ENCODE assay signal across 1 cellular context in the genomic region with DNA sequence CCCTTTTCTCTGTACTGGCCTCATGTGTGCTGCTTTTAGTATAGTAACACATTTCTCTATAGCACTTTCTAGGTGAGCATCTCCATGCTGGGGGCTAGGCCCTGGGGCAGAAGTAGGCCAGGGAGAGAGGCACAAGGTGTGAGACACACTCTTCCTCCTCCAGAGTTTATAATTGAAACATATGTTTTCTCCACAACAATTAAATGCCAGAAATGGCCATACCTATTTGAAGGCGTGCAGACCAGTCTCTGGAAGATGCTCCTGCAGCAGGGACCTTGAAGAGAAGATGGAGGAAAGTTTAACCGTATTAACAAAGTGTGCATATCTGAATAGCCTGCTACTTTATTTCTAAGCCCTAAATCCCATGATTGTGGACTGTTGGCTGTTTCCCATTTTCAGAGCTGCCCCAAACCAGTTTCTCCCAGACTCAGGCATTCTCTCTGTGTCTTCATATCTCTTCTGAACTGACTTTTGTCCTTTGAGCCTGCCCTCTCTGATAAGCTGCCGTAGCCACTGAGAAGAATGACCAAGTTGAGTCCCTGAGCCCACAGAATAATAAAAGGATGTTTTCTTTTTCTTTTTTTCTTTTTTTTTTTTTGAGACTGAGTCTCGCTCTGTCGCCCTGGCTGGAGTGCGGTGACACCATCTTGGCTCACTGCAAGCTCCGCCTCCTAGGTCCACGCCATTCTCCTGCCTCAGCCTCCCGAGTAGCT.
TF ChIP-seq lines count a peak whose summit lies in the region.

No MANE protein-coding gene starts in this region.

TF ChIP-seq in K562, 482 proteins besides CTCF, POLR2A, EP300 and RAD21 (continues in another document):
- peak in 1 of 2 experiments; percentile 59; a peak in 1 of 3 replicates for TF ChIP-seq CBX3 (IDR thresholded peaks at IDR 0.05; ENCODE audit: borderline replicate concordance in 1 of 2, low read length in 2 of 2)
- TF ChIP-seq RCOR1 (IDR thresholded peaks at IDR 0.05; ENCODE audit: borderline replicate concordance in 1 of 2, low read depth in 2 of 2, low read length in 2 of 2) = peak; percentile 38 to 79; a peak in 1 of 4 replicates
- TF ChIP-seq, protein P1, sequence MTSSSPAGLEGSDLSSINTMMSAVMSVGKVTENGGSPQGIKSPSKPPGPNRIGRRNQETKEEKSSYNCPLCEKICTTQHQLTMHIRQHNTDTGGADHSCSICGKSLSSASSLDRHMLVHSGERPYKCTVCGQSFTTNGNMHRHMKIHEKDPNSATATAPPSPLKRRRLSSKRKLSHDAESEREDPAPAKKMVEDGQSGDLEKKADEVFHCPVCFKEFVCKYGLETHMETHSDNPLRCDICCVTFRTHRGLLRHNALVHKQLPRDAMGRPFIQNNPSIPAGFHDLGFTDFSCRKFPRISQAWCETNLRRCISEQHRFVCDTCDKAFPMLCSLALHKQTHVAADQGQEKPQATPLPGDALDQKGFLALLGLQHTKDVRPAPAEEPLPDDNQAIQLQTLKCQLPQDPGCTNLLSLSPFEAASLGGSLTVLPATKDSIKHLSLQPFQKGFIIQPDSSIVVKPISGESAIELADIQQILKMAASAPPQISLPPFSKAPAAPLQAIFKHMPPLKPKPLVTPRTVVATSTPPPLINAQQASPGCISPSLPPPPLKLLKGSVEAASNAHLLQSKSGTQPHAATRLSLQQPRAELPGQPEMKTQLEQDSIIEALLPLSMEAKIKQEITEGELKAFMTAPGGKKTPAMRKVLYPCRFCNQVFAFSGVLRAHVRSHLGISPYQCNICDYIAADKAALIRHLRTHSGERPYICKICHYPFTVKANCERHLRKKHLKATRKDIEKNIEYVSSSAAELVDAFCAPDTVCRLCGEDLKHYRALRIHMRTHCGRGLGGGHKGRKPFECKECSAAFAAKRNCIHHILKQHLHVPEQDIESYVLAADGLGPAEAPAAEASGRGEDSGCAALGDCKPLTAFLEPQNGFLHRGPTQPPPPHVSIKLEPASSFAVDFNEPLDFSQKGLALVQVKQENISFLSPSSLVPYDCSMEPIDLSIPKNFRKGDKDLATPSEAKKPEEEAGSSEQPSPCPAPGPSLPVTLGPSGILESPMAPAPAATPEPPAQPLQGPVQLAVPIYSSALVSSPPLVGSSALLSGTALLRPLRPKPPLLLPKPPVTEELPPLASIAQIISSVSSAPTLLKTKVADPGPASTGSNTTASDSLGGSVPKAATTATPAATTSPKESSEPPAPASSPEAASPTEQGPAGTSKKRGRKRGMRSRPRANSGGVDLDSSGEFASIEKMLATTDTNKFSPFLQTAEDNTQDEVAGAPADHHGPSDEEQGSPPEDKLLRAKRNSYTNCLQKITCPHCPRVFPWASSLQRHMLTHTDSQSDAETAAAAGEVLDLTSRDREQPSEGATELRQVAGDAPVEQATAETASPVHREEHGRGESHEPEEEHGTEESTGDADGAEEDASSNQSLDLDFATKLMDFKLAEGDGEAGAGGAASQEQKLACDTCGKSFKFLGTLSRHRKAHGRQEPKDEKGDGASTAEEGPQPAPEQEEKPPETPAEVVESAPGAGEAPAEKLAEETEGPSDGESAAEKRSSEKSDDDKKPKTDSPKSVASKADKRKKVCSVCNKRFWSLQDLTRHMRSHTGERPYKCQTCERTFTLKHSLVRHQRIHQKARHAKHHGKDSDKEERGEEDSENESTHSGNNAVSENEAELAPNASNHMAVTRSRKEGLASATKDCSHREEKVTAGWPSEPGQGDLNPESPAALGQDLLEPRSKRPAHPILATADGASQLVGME (CRISPR knock-in tag; IDR thresholded peaks at IDR 0.05) = 0 out of 2 replicates have a peak, but pooled peaks have one; percentile 15
- peak; percentile 93 for TF ChIP-seq TCF3 (CRISPR knock-in tag; IDR thresholded peaks at IDR 0.05)
- no peak for TF ChIP-seq ZNF347 (CRISPR knock-in tag; IDR thresholded peaks at IDR 0.05; ENCODE audit: low read depth)
- TF ChIP-seq ATF7 (IDR thresholded peaks at IDR 0.05) = peak; percentile 51; the same call in 1 of the 2 replicates
- peak; percentile 93 for TF ChIP-seq DPF2 (IDR thresholded peaks at IDR 0.05)
- TF ChIP-seq, protein P2, sequence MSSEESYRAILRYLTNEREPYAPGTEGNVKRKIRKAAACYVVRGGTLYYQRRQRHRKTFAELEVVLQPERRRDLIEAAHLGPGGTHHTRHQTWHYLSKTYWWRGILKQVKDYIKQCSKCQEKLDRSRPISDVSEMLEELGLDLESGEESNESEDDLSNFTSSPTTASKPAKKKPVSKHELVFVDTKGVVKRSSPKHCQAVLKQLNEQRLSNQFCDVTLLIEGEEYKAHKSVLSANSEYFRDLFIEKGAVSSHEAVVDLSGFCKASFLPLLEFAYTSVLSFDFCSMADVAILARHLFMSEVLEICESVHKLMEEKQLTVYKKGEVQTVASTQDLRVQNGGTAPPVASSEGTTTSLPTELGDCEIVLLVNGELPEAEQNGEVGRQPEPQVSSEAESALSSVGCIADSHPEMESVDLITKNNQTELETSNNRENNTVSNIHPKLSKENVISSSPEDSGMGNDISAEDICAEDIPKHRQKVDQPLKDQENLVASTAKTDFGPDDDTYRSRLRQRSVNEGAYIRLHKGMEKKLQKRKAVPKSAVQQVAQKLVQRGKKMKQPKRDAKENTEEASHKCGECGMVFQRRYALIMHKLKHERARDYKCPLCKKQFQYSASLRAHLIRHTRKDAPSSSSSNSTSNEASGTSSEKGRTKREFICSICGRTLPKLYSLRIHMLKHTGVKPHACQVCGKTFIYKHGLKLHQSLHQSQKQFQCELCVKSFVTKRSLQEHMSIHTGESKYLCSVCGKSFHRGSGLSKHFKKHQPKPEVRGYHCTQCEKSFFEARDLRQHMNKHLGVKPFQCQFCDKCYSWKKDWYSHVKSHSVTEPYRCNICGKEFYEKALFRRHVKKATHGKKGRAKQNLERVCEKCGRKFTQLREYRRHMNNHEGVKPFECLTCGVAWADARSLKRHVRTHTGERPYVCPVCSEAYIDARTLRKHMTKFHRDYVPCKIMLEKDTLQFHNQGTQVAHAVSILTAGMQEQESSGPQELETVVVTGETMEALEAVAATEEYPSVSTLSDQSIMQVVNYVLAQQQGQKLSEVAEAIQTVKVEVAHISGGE (CRISPR knock-in tag; IDR thresholded peaks at IDR 0.05) = peak in 1 of 3 experiments; percentile 53; a peak in 1 of 6 replicates
- TF ChIP-seq CC2D1A (IDR thresholded peaks at IDR 0.05) = peak; percentile 66; the same call in 1 of the 2 replicates
- TF ChIP-seq HDAC3 (IDR thresholded peaks at IDR 0.05; ENCODE audit: borderline replicate concordance, partially characterized antibody) = peak; percentile 33
- TF ChIP-seq GATA2 (CRISPR knock-in tag; IDR thresholded peaks at IDR 0.05) = peak; percentile 86
- TF ChIP-seq, protein P3, sequence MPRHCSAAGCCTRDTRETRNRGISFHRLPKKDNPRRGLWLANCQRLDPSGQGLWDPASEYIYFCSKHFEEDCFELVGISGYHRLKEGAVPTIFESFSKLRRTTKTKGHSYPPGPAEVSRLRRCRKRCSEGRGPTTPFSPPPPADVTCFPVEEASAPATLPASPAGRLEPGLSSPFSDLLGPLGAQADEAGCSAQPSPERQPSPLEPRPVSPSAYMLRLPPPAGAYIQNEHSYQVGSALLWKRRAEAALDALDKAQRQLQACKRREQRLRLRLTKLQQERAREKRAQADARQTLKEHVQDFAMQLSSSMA (CRISPR knock-in tag; IDR thresholded peaks at IDR 0.05) = no peak
- peak; percentile 64; the same call in 1 of the 2 replicates for TF ChIP-seq PHB2 (IDR thresholded peaks at IDR 0.05; ENCODE audit: low read depth)
- peak; percentile 81 for TF ChIP-seq SMARCE1 (IDR thresholded peaks at IDR 0.05)
- TF ChIP-seq NFATC3 (IDR thresholded peaks at IDR 0.05) = no peak
- peak; percentile 92 for TF ChIP-seq LEF1 (IDR thresholded peaks at IDR 0.05)
- peak; percentile 58 for TF ChIP-seq BRD9 (IDR thresholded peaks at IDR 0.05; ENCODE audit: low read depth, partially characterized antibody)
- TF ChIP-seq NCOR1 (IDR thresholded peaks at IDR 0.05) = peak; percentile 89
- 0 out of 2 replicates have a peak, but pooled peaks have one; percentile 16 for TF ChIP-seq ADNP (tag; IDR thresholded peaks at IDR 0.05)
- TF ChIP-seq STAT5A (IDR thresholded peaks at IDR 0.05; ENCODE audit: borderline replicate concordance, low read length) = peak; percentile 59; the same call in 1 of the 2 replicates
- peak in 1 of 2 experiments; percentile 81; a peak in 2 of 4 replicates for TF ChIP-seq TBL1XR1 (IDR thresholded peaks at IDR 0.05; ENCODE audit: low read length in 2 of 2)
- TF ChIP-seq HNRNPLL (IDR thresholded peaks at IDR 0.05; ENCODE audit: low read depth, low read length, poor library complexity, severe bottlenecking) = peak; percentile 33
- peak; percentile 33; the same call in 1 of the 2 replicates for TF ChIP-seq L3MBTL2 (IDR thresholded peaks at IDR 0.05)
- peak; percentile 97 for TF ChIP-seq SOX6 (IDR thresholded peaks at IDR 0.05)
- TF ChIP-seq PML (IDR thresholded peaks at IDR 0.05; ENCODE audit: low read length) = peak; percentile 87
- TF ChIP-seq CBFA2T3 (IDR thresholded peaks at IDR 0.05) = peak; percentile 93
- TF ChIP-seq, protein P4, sequence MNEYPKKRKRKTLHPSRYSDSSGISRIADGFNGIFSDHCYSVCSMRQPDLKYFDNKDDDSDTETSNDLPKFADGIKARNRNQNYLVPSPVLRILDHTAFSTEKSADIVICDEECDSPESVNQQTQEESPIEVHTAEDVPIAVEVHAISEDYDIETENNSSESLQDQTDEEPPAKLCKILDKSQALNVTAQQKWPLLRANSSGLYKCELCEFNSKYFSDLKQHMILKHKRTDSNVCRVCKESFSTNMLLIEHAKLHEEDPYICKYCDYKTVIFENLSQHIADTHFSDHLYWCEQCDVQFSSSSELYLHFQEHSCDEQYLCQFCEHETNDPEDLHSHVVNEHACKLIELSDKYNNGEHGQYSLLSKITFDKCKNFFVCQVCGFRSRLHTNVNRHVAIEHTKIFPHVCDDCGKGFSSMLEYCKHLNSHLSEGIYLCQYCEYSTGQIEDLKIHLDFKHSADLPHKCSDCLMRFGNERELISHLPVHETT (CRISPR knock-in tag; conservative IDR thresholded peaks at IDR 0.05 in 1 of 2, IDR thresholded peaks at IDR 0.05 in 1 of 2) = peak in 1 of 2 experiments; percentile 44; a peak in 1 of 4 replicates
- peak; percentile 93 for TF ChIP-seq TEAD4 (IDR thresholded peaks at IDR 0.05; ENCODE audit: low read length)
- TF ChIP-seq TEAD4 (CRISPR knock-in tag; IDR thresholded peaks at IDR 0.05; ENCODE audit: borderline replicate concordance) = no peak
- TF ChIP-seq, protein P5, sequence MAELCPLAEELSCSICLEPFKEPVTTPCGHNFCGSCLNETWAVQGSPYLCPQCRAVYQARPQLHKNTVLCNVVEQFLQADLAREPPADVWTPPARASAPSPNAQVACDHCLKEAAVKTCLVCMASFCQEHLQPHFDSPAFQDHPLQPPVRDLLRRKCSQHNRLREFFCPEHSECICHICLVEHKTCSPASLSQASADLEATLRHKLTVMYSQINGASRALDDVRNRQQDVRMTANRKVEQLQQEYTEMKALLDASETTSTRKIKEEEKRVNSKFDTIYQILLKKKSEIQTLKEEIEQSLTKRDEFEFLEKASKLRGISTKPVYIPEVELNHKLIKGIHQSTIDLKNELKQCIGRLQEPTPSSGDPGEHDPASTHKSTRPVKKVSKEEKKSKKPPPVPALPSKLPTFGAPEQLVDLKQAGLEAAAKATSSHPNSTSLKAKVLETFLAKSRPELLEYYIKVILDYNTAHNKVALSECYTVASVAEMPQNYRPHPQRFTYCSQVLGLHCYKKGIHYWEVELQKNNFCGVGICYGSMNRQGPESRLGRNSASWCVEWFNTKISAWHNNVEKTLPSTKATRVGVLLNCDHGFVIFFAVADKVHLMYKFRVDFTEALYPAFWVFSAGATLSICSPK (IDR thresholded peaks at IDR 0.05; ENCODE audit: borderline replicate concordance) = no peak
- peak; percentile 60; the same call in 1 of the 2 replicates for TF ChIP-seq NFIC (IDR thresholded peaks at IDR 0.05)
- TF ChIP-seq GTF2E2 (tag; IDR thresholded peaks at IDR 0.05) = peak; percentile 19; the same call in 1 of the 2 replicates
- TF ChIP-seq EP400 (IDR thresholded peaks at IDR 0.05) = peak; percentile 65
- peak in 2 of 3 experiments; percentile 53 to 80 for TF ChIP-seq YY1 (IDR thresholded peaks at IDR 0.05; ENCODE audit: borderline replicate concordance in 1 of 3, control insufficient read depth in 1 of 3, extremely low read depth in 1 of 3, insufficient read depth in 3 of 3, insufficient read length in 1 of 3, insufficient replicate concordance in 2 of 3, low read depth in 1 of 3, low read length in 2 of 3)
- TF ChIP-seq, protein P6, sequence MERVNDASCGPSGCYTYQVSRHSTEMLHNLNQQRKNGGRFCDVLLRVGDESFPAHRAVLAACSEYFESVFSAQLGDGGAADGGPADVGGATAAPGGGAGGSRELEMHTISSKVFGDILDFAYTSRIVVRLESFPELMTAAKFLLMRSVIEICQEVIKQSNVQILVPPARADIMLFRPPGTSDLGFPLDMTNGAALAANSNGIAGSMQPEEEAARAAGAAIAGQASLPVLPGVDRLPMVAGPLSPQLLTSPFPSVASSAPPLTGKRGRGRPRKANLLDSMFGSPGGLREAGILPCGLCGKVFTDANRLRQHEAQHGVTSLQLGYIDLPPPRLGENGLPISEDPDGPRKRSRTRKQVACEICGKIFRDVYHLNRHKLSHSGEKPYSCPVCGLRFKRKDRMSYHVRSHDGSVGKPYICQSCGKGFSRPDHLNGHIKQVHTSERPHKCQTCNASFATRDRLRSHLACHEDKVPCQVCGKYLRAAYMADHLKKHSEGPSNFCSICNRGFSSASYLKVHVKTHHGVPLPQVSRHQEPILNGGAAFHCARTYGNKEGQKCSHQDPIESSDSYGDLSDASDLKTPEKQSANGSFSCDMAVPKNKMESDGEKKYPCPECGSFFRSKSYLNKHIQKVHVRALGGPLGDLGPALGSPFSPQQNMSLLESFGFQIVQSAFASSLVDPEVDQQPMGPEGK (CRISPR knock-in tag; IDR thresholded peaks at IDR 0.05; ENCODE audit: borderline replicate concordance) = no peak
- peak; percentile 70 for TF ChIP-seq CXXC5 (CRISPR knock-in tag; IDR thresholded peaks at IDR 0.05)
- TF ChIP-seq, protein P7, sequence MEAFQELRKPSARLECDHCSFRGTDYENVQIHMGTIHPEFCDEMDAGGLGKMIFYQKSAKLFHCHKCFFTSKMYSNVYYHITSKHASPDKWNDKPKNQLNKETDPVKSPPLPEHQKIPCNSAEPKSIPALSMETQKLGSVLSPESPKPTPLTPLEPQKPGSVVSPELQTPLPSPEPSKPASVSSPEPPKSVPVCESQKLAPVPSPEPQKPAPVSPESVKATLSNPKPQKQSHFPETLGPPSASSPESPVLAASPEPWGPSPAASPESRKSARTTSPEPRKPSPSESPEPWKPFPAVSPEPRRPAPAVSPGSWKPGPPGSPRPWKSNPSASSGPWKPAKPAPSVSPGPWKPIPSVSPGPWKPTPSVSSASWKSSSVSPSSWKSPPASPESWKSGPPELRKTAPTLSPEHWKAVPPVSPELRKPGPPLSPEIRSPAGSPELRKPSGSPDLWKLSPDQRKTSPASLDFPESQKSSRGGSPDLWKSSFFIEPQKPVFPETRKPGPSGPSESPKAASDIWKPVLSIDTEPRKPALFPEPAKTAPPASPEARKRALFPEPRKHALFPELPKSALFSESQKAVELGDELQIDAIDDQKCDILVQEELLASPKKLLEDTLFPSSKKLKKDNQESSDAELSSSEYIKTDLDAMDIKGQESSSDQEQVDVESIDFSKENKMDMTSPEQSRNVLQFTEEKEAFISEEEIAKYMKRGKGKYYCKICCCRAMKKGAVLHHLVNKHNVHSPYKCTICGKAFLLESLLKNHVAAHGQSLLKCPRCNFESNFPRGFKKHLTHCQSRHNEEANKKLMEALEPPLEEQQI (IDR thresholded peaks at IDR 0.05) = peak; percentile 80
- TF ChIP-seq TCF7L2 (IDR thresholded peaks at IDR 0.05; ENCODE audit: low read depth, low read length) = no peak
- TF ChIP-seq TFAM (CRISPR knock-in tag; conservative IDR thresholded peaks at IDR 0.05) = no peak
